16 cellular contexts compared by ENCODE assay signal in the genomic region with DNA sequence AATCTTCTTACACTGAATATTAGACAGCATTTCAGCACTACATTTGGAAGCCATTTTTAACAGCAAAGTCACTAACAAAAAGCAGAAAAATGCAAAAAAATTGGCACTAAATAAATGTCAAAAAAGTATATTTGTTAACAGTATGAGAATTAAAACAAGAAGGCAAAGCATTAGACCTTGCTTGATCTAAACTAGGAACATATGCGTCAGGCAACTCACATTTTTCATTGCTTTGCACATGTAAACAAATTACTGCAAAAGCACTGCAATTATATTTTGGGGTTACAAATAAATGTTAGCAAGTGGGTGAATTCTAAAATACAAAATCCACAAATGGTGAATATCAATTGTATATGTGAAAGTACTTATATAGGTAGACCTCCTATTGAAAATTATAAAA.
"Had no signal": no experiment of that assay in that cellular context is flagged by ENCODE, and none has a peak within 500 bp of the region (broad histone marks: within the 10 kb centered on the region; RNA-seq: fewer than 3 reads in every experiment).

No MANE protein-coding gene starts in this region.

- H3K27ac ChIP-seq: epithelial cell of prostate, esophagus muscularis mucosa, hepatocyte, neutrophil, sigmoid colon, stomach, thoracic aorta, transverse colon had no signal

- H3K4me3 ChIP-seq: esophagus muscularis mucosa, hepatocyte, sigmoid colon, skin epidermis, stomach, thoracic aorta, transverse colon had no signal

- H3K9me3 ChIP-seq: esophagus muscularis mucosa, neutrophil, sigmoid colon, stomach, thoracic aorta, transverse colon had no signal

- H3K27me3 ChIP-seq: esophagus muscularis mucosa, hepatocyte, neutrophil, sigmoid colon, stomach, transverse colon had no signal

- H3K4me1 ChIP-seq: transverse colon had no signal

- DNase-seq: effector memory CD8-positive, alpha-beta T cell; head of caudate nucleus; left colon; naive thymus-derived CD8-positive, alpha-beta T cell; sigmoid colon; stimulated activated CD4-positive, alpha-beta T cell treated with anti-CD3 and anti-CD28 coated beads, Interleukin-12 subunit alpha, Interleukin-12 subunit beta, amount 100 ng/mL, for 4 hours; stimulated activated naive CD4-positive, alpha-beta T cell; stomach; substantia nigra; transverse colon had no signal

- H3K36me3 ChIP-seq: neutrophil had no signal
